ENCODE assay signal across 21 cellular contexts in the genomic region with DNA sequence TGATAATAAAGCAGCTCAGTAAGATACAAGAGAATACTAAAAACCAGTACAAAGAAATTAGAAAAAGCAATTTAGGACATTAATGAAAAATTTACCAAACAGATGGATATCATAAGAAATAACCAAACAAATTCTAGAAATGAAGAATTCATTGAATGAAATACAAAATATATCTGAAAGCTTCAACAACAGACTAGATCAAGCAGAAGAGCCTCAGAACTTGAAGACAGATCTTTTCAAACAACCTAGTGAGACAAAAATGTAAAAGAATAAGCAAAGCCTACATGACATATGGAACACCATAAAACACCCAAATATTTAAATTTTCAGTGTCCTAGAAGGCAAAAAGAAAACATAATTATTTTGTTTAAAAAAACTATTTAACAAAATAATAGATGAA.
"Had no signal": no experiment of that assay in that cellular context is flagged by ENCODE, and none has a peak within 500 bp of the region (broad histone marks: within the 10 kb centered on the region; RNA-seq: fewer than 3 reads in every experiment).

No MANE protein-coding gene starts in this region.

- H3K4me3 ChIP-seq: lung, ovary, psoas muscle, skin epidermis, thoracic aorta, tibial nerve, upper lobe of left lung had no signal

- H3K27me3 ChIP-seq: ovary, tibial nerve, upper lobe of left lung had no signal

- H3K36me3 ChIP-seq: ovary had no signal

- DNase-seq: cortex of kidney; effector memory CD8-positive, alpha-beta T cell; foreskin melanocyte; hypothalamus; immature natural killer cell; natural killer cell; occipital lobe; ovary; posterior cingulate gyrus; psoas muscle; right cardiac atrium; stimulated activated CD4-positive, alpha-beta T cell treated with anti-CD3 and anti-CD28 coated beads, Interleukin-15, amount 100 ng/mL, for 24 hours; stimulated activated CD4-positive, alpha-beta T cell treated with anti-CD3 and anti-CD28 coated beads, Interleukin-2, amount 100 ng/mL, for 48 hours; stimulated activated naive B cell treated with anti-CD40 and anti-IgM and Interleukin-4, amounts not matched to agents 10 μg/mL and 1 μg/mL and 100 μg/mL, for 72 hours; upper lobe of left lung had no signal

- H3K27ac ChIP-seq: ovary, psoas muscle, skin epidermis, thoracic aorta, tibial nerve, upper lobe of left lung had no signal

- ATAC-seq: effector memory CD8-positive, alpha-beta T cell; natural killer cell; psoas muscle; right cardiac atrium; stimulated activated naive B cell treated with anti-CD40 and anti-IgM and Interleukin-4, amounts not matched to agents 10 μg/mL and 1 μg/mL and 100 μg/mL, for 72 hours had no signal

- FAIRE-seq: endometrium, urothelium cell line had no signal

- H3K4me1 ChIP-seq: psoas muscle, tibial nerve, upper lobe of left lung had no signal
